24 cellular contexts compared by ENCODE assay signal in the genomic region with DNA sequence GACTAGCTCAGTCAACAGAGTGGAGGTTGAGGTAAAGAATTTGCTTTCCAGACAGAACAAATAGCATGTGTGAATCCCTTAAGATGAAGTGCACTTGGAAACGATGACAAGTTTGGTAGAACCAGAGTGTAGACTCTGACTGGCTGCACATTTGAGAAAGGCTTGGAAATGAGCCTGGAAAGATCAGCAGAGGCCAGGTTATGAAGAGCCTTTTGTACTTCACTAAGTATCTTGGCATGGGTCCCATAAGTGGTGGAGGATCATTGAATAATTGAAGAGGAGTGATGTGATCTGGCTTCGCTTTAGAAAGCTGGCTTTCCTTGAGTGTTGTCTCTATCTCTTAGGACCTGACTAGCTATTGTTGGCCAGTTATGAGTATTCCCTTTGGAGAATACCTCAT.
DNase-seq lines count a peak whose midpoint lies in the region; ATAC-seq, FAIRE-seq and TF ChIP-seq lines count a peak whose summit lies in the region.
"Had no signal": no experiment of that assay in that cellular context is flagged by ENCODE, and none has a peak within 500 bp of the region (broad histone marks: within the 10 kb centered on the region; RNA-seq: fewer than 3 reads in every experiment).

No MANE protein-coding gene starts in this region.

- DNase-seq in A549 (ENCODE audit: low read depth in 1 of 2, low spot score in 1 of 2) (no peak), DMS79 (lab: John Stamatoyannopoulos, UW) (peak; percentile 32), NCI-H2196 treated with DMSO at 0.1 percent for 48 hours (lab: John Stamatoyannopoulos, UW; ENCODE audit: unreplicated experiment) (peak; percentile 72), astrocyte of the hippocampus (ENCODE audit: low read depth, low spot score) (peak; percentile 21), ascending aorta (ENCODE audit: low spot score in 2 of 2) (no peak), omental fat pad (ENCODE audit: low spot score) (no peak)
- DNase-seq in effector memory CD8-positive, alpha-beta T cell, result no peak
- no peak for DNase-seq in stimulated activated naive CD8-positive, alpha-beta T cell treated with anti-CD3 and anti-CD28 coated beads, Interleukin-15, amount 100 ng/mL, for 72 hours
- DNase-seq: activated CD4-positive, alpha-beta T cell treated with anti-CD3 and anti-CD28 coated beads for 1 hour; activated T-cell treated with anti-CD3 and anti-CD28 coated beads, Interleukin-2, amount 50 U/mL, for 1 hour; adrenal gland; CD8-positive, alpha-beta T cell; H9; kidney; MG63; NCI-H1694 treated with DMSO at 0.1 percent for 48 hours; NCI-H774; Right ventricle myocardium superior; stimulated activated CD4-positive, alpha-beta T cell treated with anti-CD3 and anti-CD28 coated beads, Interleukin-4, amount 100 ng/mL, for 1 hour; stimulated activated naive CD4-positive, alpha-beta T cell had no signal

- no peak for TF ChIP-seq CTCF in A549 (IDR thresholded peaks at IDR 0.05)
- no peak for TF ChIP-seq CTCF in ascending aorta (IDR thresholded peaks at IDR 0.05)
- no peak for TF ChIP-seq CTCF in omental fat pad (IDR thresholded peaks at IDR 0.05)

- POLR2A ChIA-PET in A549 (lab: Yijun Ruan, JAX), result no interaction called here

- TF ChIP-seq POLR2A in A549 (IDR thresholded peaks at IDR 0.05; ENCODE audit: low read length), result no peak

- no peak for TF ChIP-seq EP300 in A549 (IDR thresholded peaks at IDR 0.05)

- WGBS in A549 (ENCODE audit: missing lambda C conversion rate), result 28% methylated on average over 2 of the region's 2 CpGs

- intact Hi-C loops in ascending aorta (cut with DNase I), result no loop called here

- H3K27me3 ChIP-seq in ascending aorta, result no peaks in the 10 kb centered on the region
- H3K27me3 ChIP-seq: adrenal gland had no signal

- no peak overlapping the region for H3K4me3 Mint-ChIP-seq in effector memory CD8-positive, alpha-beta T cell
- no peak overlapping the region for H3K4me3 Mint-ChIP-seq in stimulated activated naive CD8-positive, alpha-beta T cell treated with anti-CD3 and anti-CD28 coated beads, Interleukin-15, amount 100 ng/mL, for 72 hours
- H3K4me3 Mint-ChIP-seq: CD8-positive, alpha-beta T cell; H9; memory B cell had no signal

- H3K9me3 ChIP-seq in A549 (peaks cover 3% of the 10 kb centered on the region; the same call in 2 of the 3 replicates), ascending aorta (no peaks in the 10 kb centered on the region)
- H3K9me3 ChIP-seq: adrenal gland had no signal

- no peak overlapping the region for H3K27ac Mint-ChIP-seq in effector memory CD8-positive, alpha-beta T cell
- H3K27ac Mint-ChIP-seq in stimulated activated naive CD8-positive, alpha-beta T cell treated with anti-CD3 and anti-CD28 coated beads, Interleukin-15, amount 100 ng/mL, for 72 hours, result no peak overlapping the region
- H3K27ac Mint-ChIP-seq: CD8-positive, alpha-beta T cell; H9; memory B cell had no signal

- no peaks in the 10 kb centered on the region for H3K36me3 ChIP-seq in ascending aorta
- H3K36me3 ChIP-seq: adrenal gland, MG63 had no signal

- no peak for TF ChIP-seq RAD21 in A549 (conservative IDR thresholded peaks at IDR 0.05 in 1 of 2, IDR thresholded peaks at IDR 0.05 in 1 of 2)

- ATAC-seq in A549 (no peak), omental fat pad (ENCODE audit: low FRiP score) (no peak)
- no peak for ATAC-seq in effector memory CD8-positive, alpha-beta T cell (replicated peaks)
- no peak for ATAC-seq in stimulated activated naive CD8-positive, alpha-beta T cell treated with anti-CD3 and anti-CD28 coated beads, Interleukin-15, amount 100 ng/mL, for 72 hours
- ATAC-seq: CD8-positive, alpha-beta T cell had no signal

- peaks cover 5 to 7% of the 10 kb centered on the region in 2 donors for H3K9me3 Mint-ChIP-seq in effector memory CD8-positive, alpha-beta T cell
- H3K9me3 Mint-ChIP-seq in stimulated activated naive CD8-positive, alpha-beta T cell treated with anti-CD3 and anti-CD28 coated beads, Interleukin-15, amount 100 ng/mL, for 72 hours, result peaks cover 6 to 12% of the 10 kb centered on the region in 2 donors

- peaks cover 7 to 18% of the 10 kb centered on the region in 2 donors for H3K27me3 Mint-ChIP-seq in effector memory CD8-positive, alpha-beta T cell
- no peaks in the 10 kb centered on the region for H3K27me3 Mint-ChIP-seq in stimulated activated naive CD8-positive, alpha-beta T cell treated with anti-CD3 and anti-CD28 coated beads, Interleukin-15, amount 100 ng/mL, for 72 hours

- no peaks in the 10 kb centered on the region for H3K4me1 Mint-ChIP-seq in effector memory CD8-positive, alpha-beta T cell (ENCODE audit: low read depth in 2 of 2)
- no peaks in the 10 kb centered on the region for H3K4me1 Mint-ChIP-seq in stimulated activated naive CD8-positive, alpha-beta T cell treated with anti-CD3 and anti-CD28 coated beads, Interleukin-15, amount 100 ng/mL, for 72 hours
- H3K4me1 Mint-ChIP-seq: H9, memory B cell had no signal

- H3K4me3 ChIP-seq in A549, result no peak overlapping the region
- no peak overlapping the region for H3K4me3 ChIP-seq in ascending aorta
- H3K4me3 ChIP-seq: adrenal gland, coronary artery, MG63, smooth muscle cell had no signal

- CTCF ChIA-PET in A549 (lab: Yijun Ruan, JAX), result interaction anchor here (1.2 kb wide), 1 partner anchor 11 kb away, joined by 3 read pairs; no protein-coding TSS in a partner anchor

- H3K27ac ChIP-seq in A549, result no peak overlapping the region
- no peak overlapping the region for H3K27ac ChIP-seq in ascending aorta
- H3K27ac ChIP-seq: adrenal gland, coronary artery had no signal

- peak; percentile 32 for FAIRE-seq in A549 (lab: Jason Lieb, UNC)
- FAIRE-seq: bronchial epithelial cell, kidney had no signal

- H3K4me2 ChIP-seq in A549, result no peak overlapping the region
- H3K4me2 ChIP-seq: smooth muscle cell had no signal

- H3K36me3 Mint-ChIP-seq in effector memory CD8-positive, alpha-beta T cell (ENCODE audit: insufficient read depth), result no peaks in the 10 kb centered on the region
- H3K36me3 Mint-ChIP-seq: CD8-positive, alpha-beta T cell had no signal

- no peaks in the 10 kb centered on the region for H3K4me1 ChIP-seq in A549
- no peaks in the 10 kb centered on the region for H3K4me1 ChIP-seq in ascending aorta
- H3K4me1 ChIP-seq: adrenal gland had no signal

TF ChIP-seq in A549, 52 proteins besides CTCF, POLR2A, EP300 and RAD21:
- TF ChIP-seq NR3C1 (IDR thresholded peaks at IDR 0.05), result no peak

Comparison
In these comparisons a context has a peak if more than half of its experiments do, and no peak if none do; other contexts are left out.
1. DNase-seq: peak in DMS79 (single experiment), NCI-H2196 treated with DMSO at 0.1 percent for 48 hours (single experiment) and astrocyte of the hippocampus (single experiment); none in A549 (0 of 2), effector memory CD8-positive, alpha-beta T cell (0 of 3), stimulated activated naive CD8-positive, alpha-beta T cell treated with anti-CD3 and anti-CD28 coated beads, Interleukin-15, amount 100 ng/mL, for 72 hours (0 of 2), ascending aorta (0 of 2) and omental fat pad (single experiment).